In the genomic region with DNA sequence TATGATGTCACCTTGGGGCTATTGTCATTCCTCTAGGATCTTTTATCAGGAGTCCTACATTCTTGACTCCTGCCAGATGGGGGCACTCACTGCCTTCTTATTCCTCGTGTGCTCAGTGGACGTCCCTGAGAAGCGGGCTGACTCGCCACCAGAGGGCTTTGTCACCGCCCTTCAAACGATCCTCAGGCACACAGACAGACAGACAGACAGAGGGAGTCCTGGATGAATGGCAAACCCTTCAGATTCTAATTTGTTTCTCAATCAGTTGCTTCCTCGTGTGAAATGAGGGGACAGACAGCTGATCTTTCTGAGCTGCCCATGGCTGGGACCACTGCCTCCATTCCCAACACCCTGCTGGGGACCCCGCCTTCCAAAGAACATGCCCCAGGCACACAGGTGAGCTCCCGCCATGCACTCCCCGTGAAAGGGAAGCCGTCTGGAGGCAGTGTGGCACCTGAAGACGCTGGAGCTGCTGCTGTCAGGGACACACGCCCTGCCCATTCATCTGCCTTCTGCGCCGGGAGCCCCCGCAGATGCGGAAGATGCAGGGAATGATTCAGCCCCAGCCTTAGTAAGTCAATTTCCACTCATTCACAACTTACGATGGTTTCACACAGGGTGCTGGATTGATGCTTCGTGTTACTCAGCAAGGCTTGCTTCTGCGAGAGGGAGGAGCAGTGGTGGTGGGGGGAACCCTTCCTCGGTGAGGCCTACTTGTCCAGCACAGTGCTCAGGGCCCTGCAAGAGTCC, we compare ENCODE assay signal across 1 cellular context.
A peak's percentile ranks its signal among the peaks of the same experiment; 100 is the strongest.
TF ChIP-seq lines count a peak whose summit lies in the region.

No MANE protein-coding gene starts in this region.

TF ChIP-seq in IMR-90, 13 proteins besides CTCF, POLR2A, EP300 and RAD21:
- TF ChIP-seq, protein P1, sequence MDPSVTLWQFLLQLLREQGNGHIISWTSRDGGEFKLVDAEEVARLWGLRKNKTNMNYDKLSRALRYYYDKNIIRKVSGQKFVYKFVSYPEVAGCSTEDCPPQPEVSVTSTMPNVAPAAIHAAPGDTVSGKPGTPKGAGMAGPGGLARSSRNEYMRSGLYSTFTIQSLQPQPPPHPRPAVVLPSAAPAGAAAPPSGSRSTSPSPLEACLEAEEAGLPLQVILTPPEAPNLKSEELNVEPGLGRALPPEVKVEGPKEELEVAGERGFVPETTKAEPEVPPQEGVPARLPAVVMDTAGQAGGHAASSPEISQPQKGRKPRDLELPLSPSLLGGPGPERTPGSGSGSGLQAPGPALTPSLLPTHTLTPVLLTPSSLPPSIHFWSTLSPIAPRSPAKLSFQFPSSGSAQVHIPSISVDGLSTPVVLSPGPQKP (IDR thresholded peaks at IDR 0.05; ENCODE audit: borderline replicate concordance, low read depth, low read length), result no peak
- TF ChIP-seq SMC3 (IDR thresholded peaks at IDR 0.05; ENCODE audit: low read depth, low read length), result peak; percentile 99
